In the genomic region with DNA sequence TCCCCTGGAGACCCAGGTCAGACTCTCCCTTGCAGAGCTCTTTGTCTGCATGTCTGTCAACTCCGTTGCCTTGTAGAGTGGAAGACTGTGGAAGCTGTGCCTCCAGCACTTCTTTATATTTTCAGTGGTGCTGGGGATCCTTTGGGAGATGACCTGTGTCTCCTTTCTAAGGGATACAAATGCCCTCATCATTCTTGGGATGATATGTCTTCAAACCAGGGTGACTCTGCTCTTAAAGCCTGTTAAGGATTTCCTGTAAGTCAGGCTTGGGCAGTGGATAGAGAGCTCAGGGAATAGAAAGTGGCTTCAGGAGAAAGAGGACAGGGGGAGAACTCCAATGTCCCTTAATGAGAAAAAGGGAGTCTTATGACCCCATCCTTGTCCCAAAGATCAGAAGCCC, we compare ENCODE assay signal across 21 cellular contexts. TPM values are rescaled to one million over a fixed set of nuclear protein-coding genes. Genes with fewer than 3 reads are reported as not detected.
DNase-seq lines count a peak whose midpoint lies in the region; ATAC-seq and TF ChIP-seq lines count a peak whose summit lies in the region.
"Had no signal": no experiment of that assay in that cellular context is flagged by ENCODE, and none has a peak within 500 bp of the region (broad histone marks: within the 10 kb centered on the region; RNA-seq: fewer than 3 reads in every experiment).

No MANE protein-coding gene starts in this region.

- no peaks in the 10 kb centered on the region for H4K20me1 ChIP-seq in hepatocyte (ENCODE audit: insufficient read depth, poor library complexity, severe bottlenecking)

- H3K27ac ChIP-seq in hepatocyte, result no peak overlapping the region
- H3K27ac ChIP-seq: parathyroid adenoma had no signal

- H3K27me3 Mint-ChIP-seq in progenitor cell of endocrine pancreas (peaks cover 100% of the 10 kb centered on the region), T-cell (peaks cover 88 to 89% of the 10 kb centered on the region in 2 donors)

- H3K36me3 ChIP-seq in hepatocyte (replicated peaks; ENCODE audit: insufficient read depth, low read depth), result no peaks in the 10 kb centered on the region
- H3K36me3 ChIP-seq: heart left ventricle had no signal

- H3K4me1 Mint-ChIP-seq in progenitor cell of endocrine pancreas (ENCODE audit: low read depth) (peaks cover 4% of the 10 kb centered on the region), T-cell (peaks cover 36 to 39% (median 36%) of the 10 kb centered on the region in 3 donors)

- H3K9me3 ChIP-seq in hepatocyte (ENCODE audit: low read depth), result no peaks in the 10 kb centered on the region
- H3K9me3 ChIP-seq: heart left ventricle had no signal

- H3K27me3 ChIP-seq in hepatocyte, result peaks cover 92% of the 10 kb centered on the region

- CTCF ChIA-PET in AG04449 (lab: Yijun Ruan, JAX) (interaction anchor here (0.7 to 8.4 kb wide), 16 partner anchors 9 to 238 kb away, joined by 3 to 80 read pairs (median 4); partner anchors contain the start of gene HOXB4), T-cell (lab: Charles Lee) (interaction anchor here (0.6 to 2.0 kb wide), 11 partner anchors 33 to 326 kb away, joined by 3 to 9 read pairs (median 3); no protein-coding TSS in a partner anchor)

- H3K79me2 ChIP-seq in hepatocyte, result peaks cover 13% of the 10 kb centered on the region
- H3K79me2 ChIP-seq: parathyroid adenoma had no signal

- peak overlapping the region; percentile 93 for H3K4me2 ChIP-seq in hepatocyte

- no peaks in the 10 kb centered on the region for H3K9me2 ChIP-seq in hepatocyte (replicated peaks; ENCODE audit: insufficient read depth)

- DNase-seq in AG04449 (ENCODE audit: low read depth, low spot score), result no peak
- DNase-seq in NCI-H345 treated with DMSO at 0.1 percent for 48 hours (lab: John Stamatoyannopoulos, UW; ENCODE audit: unreplicated experiment), result peak; percentile 19
- DNase-seq in hepatocyte (ENCODE audit: low spot score), result no peak
- no peak for DNase-seq in progenitor cell of endocrine pancreas (ENCODE audit: low spot score, unreplicated experiment)
- no peak for DNase-seq in hepatic stellate cell (ENCODE audit: low spot score)
- no peak for DNase-seq in NCI-H187 (lab: John Stamatoyannopoulos, UW)
- no peak for DNase-seq in left cardiac atrium
- no peak for DNase-seq in T-cell
- DNase-seq: CD8-positive, alpha-beta memory T cell; erythroblast; GOT3; heart left ventricle; NCI-H146; NCI-H446 treated with DMSO at 0.1 percent for 48 hours; Right ventricle myocardium superior; T-helper 17 cell had no signal

- peak overlapping the region; percentile 76 for H3K4me3 ChIP-seq in AG04449 (ENCODE audit: low read depth, low read length)
- no peak overlapping the region for H3K4me3 ChIP-seq in hepatocyte
- H3K4me3 ChIP-seq: heart left ventricle had no signal

- no peak overlapping the region for H2AFZ ChIP-seq in hepatocyte
- H2AFZ ChIP-seq: parathyroid adenoma had no signal

- POLR2A ChIA-PET in AG04449 (lab: Yijun Ruan, JAX) (interaction anchor here (1.0 to 2.8 kb wide), 14 partner anchors 8 to 236 kb away, joined by 3 to 25 read pairs (median 5); no protein-coding TSS in a partner anchor), T-cell (lab: Charles Lee) (interaction anchor here in 1 of 2 donors (0.6 kb wide), 1 partner anchor 26 kb away, joined by 4 read pairs; no protein-coding TSS in a partner anchor)

- TF ChIP-seq CTCF in AG04449 (IDR thresholded peaks at IDR 0.05; ENCODE audit: insufficient read depth, low read length, missing control alignments), result no peak
- TF ChIP-seq CTCF in hepatocyte (IDR thresholded peaks at IDR 0.05; ENCODE audit: poor library complexity), result no peak
- no peak for TF ChIP-seq CTCF in progenitor cell of endocrine pancreas (IDR thresholded peaks at IDR 0.05; ENCODE audit: unreplicated experiment)

- WGBS in hepatocyte (ENCODE audit: low lambda C conversion rate, missing lambda C conversion rate), result 44% methylated on average over 1 of the region's 1 CpG

- no peaks in the 10 kb centered on the region for H3K4me1 ChIP-seq in hepatocyte (ENCODE audit: insufficient read depth)
- H3K4me1 ChIP-seq: parathyroid adenoma had no signal

- no peaks in the 10 kb centered on the region for H3K9me3 Mint-ChIP-seq in progenitor cell of endocrine pancreas (ENCODE audit: low read depth)
- no peaks in the 10 kb centered on the region for H3K9me3 Mint-ChIP-seq in T-cell
- H3K9me3 Mint-ChIP-seq: CD8-positive, alpha-beta memory T cell had no signal

- intact Hi-C loops in left cardiac atrium (cut with DNase I), result no loop called here

- H3K36me3 Mint-ChIP-seq in progenitor cell of endocrine pancreas (ENCODE audit: insufficient read depth), result peaks cover 1% of the 10 kb centered on the region
- no peaks in the 10 kb centered on the region for H3K36me3 Mint-ChIP-seq in T-cell

- H3K27ac Mint-ChIP-seq in progenitor cell of endocrine pancreas (peak overlapping the region; percentile 69), T-cell (peak overlapping the region in 1 of 2 donors; percentile 46)
- H3K27ac Mint-ChIP-seq: CD8-positive, alpha-beta memory T cell; T-helper 17 cell had no signal

- ATAC-seq in left cardiac atrium (no peak), T-cell (replicated peaks in 1 of 4) (no peak)
- ATAC-seq: activated CD4-positive, CD25-positive, alpha-beta regulatory T cell treated with anti-CD3 and anti-CD28 coated beads, Interleukin-2, amount 50 U/mL, for 24 hours; heart left ventricle; T-helper 17 cell had no signal

- H3K4me3 Mint-ChIP-seq in progenitor cell of endocrine pancreas (ENCODE audit: low read depth), result peak overlapping the region; percentile 61
- no peak overlapping the region for H3K4me3 Mint-ChIP-seq in T-cell
- H3K4me3 Mint-ChIP-seq: T-helper 17 cell had no signal

RNA-seq across cellular contexts. Expression of gene HOXB3, which starts 1.5 kb away (rescaled TPM):
- total RNA-seq in hepatocyte, result 1.8 and 5.9 TPM in 2 replicates
- 1.8 and 4.0 TPM in 2 replicates for polyA plus RNA-seq in hepatocyte
- 19.4 and 32.1 TPM in 2 replicates for total RNA-seq in progenitor cell of endocrine pancreas
- total RNA-seq in left cardiac atrium, result 1 to 10 TPM; 1.2 to 2.8 TPM
- total RNA-seq in T-cell, result 1 to 10 TPM; 3.5 to 7.7 (median 4.2) TPM
- total RNA-seq: astrocyte had no signal

RNA-seq across cellular contexts. Expression of gene HOXB5, which starts 5.1 kb away (rescaled TPM):
- total RNA-seq in hepatocyte (0.27 and 0.36 TPM in 2 replicates), progenitor cell of endocrine pancreas (2.1 and 5.6 TPM in 2 replicates), left cardiac atrium (under 1 TPM in 1 of 2 donors, not detected in 1; 0.41 TPM), T-cell (not detected)
- 3.3 and 4.4 TPM in 2 replicates for polyA plus RNA-seq in hepatocyte
- total RNA-seq: astrocyte; CD8-positive, alpha-beta memory T cell; mononuclear cell; T-helper 17 cell had no signal
- polyA plus RNA-seq: CD8-positive, alpha-beta memory T cell; keratinocyte had no signal

RNA-seq across cellular contexts. Expression of gene HOXB4, which starts 10.4 kb away (rescaled TPM):
- total RNA-seq in hepatocyte, result 1.4 and 2.2 TPM in 2 replicates
- polyA plus RNA-seq in hepatocyte, result 1.8 and 2.0 TPM in 2 replicates
- total RNA-seq in progenitor cell of endocrine pancreas, result 3.4 and 6.0 TPM in 2 replicates
- 1 to 10 TPM in 1 of 2 donors, under 1 TPM in 1; 0.31 to 1.6 TPM for total RNA-seq in left cardiac atrium
- 1 to 10 TPM; 1.4 to 3.7 (median 1.5) TPM for total RNA-seq in T-cell
- total RNA-seq: astrocyte had no signal

RNA-seq across cellular contexts. Expression of gene HOXB6, which starts 16.3 kb away (rescaled TPM):
- total RNA-seq in hepatocyte, result 4.1 and 4.8 TPM in 2 replicates
- 7.7 and 12.9 TPM in 2 replicates for polyA plus RNA-seq in hepatocyte
- total RNA-seq in progenitor cell of endocrine pancreas, result 0.96 and 3.1 TPM in 2 replicates
- total RNA-seq in left cardiac atrium, result 1 to 10 TPM in 1 of 2 donors, under 1 TPM in 1; 0.63 to 2.2 TPM
- total RNA-seq in T-cell, result under 1 TPM in 2 of 5 donors, not detected in 3; 0.16 to 0.33 TPM
- total RNA-seq: astrocyte, mononuclear cell, T-helper 17 cell had no signal
- polyA plus RNA-seq: CD8-positive, alpha-beta memory T cell had no signal

RNA-seq across cellular contexts. Expression of gene HOXB7, which starts 22.3 kb away (rescaled TPM):
- total RNA-seq in hepatocyte (4.1 and 6.7 TPM in 2 replicates), progenitor cell of endocrine pancreas (0.55 and 1.5 TPM in 2 replicates), left cardiac atrium (1 to 10 TPM in 1 of 2 donors, under 1 TPM in 1; 0.44 to 1.1 TPM), T-cell (under 1 TPM in 3 of 5 donors, not detected in 2; 0.47 to 0.66 (median 0.60) TPM)
- 13.7 and 15.9 TPM in 2 replicates for polyA plus RNA-seq in hepatocyte
- total RNA-seq: astrocyte had no signal
